ENCODE assay signal across 7 cellular contexts in genomic region chr7:151028948-151029501, GRCh38. TPM values are rescaled to one million over a fixed set of nuclear protein-coding genes. Genes with fewer than 3 reads are reported as not detected.
DNase-seq lines count a peak whose midpoint lies in the region; ATAC-seq lines count a peak whose summit lies in the region.

No MANE protein-coding gene starts in this region.

- no peaks in the 10 kb centered on the region for H3K36me3 Mint-ChIP-seq in activated naive CD8-positive, alpha-beta T cell

- no peaks in the 10 kb centered on the region for H3K9me3 Mint-ChIP-seq in activated naive CD8-positive, alpha-beta T cell (ENCODE audit: low read depth)
- no peaks in the 10 kb centered on the region for H3K9me3 Mint-ChIP-seq in stimulated activated naive CD8-positive, alpha-beta T cell treated with anti-CD3 and anti-CD28 coated beads, Interleukin-15, amount 100 ng/mL, for 72 hours

- peak overlapping the region; percentile 95 for H3K4me3 Mint-ChIP-seq in activated naive CD8-positive, alpha-beta T cell
- H3K4me3 Mint-ChIP-seq in stimulated activated naive CD8-positive, alpha-beta T cell treated with anti-CD3 and anti-CD28 coated beads, Interleukin-15, amount 100 ng/mL, for 72 hours = peak overlapping the region; percentile 96 to 97

- peak overlapping the region; percentile 96 for H3K27ac Mint-ChIP-seq in activated naive CD8-positive, alpha-beta T cell
- peak overlapping the region; percentile 94 to 95 for H3K27ac Mint-ChIP-seq in stimulated activated naive CD8-positive, alpha-beta T cell treated with anti-CD3 and anti-CD28 coated beads, Interleukin-15, amount 100 ng/mL, for 72 hours

- H3K27me3 Mint-ChIP-seq in activated naive CD8-positive, alpha-beta T cell = no peaks in the 10 kb centered on the region
- H3K27me3 Mint-ChIP-seq in stimulated activated naive CD8-positive, alpha-beta T cell treated with anti-CD3 and anti-CD28 coated beads, Interleukin-15, amount 100 ng/mL, for 72 hours = no peaks in the 10 kb centered on the region

- peaks cover 23% of the 10 kb centered on the region for H3K4me1 Mint-ChIP-seq in activated naive CD8-positive, alpha-beta T cell (ENCODE audit: low read depth)
- peaks cover 35% of the 10 kb centered on the region for H3K4me1 Mint-ChIP-seq in stimulated activated naive CD8-positive, alpha-beta T cell treated with anti-CD3 and anti-CD28 coated beads, Interleukin-15, amount 100 ng/mL, for 72 hours

- ATAC-seq in stimulated activated naive CD8-positive, alpha-beta T cell treated with anti-CD3 and anti-CD28 coated beads, Interleukin-15, amount 100 ng/mL, for 72 hours = no peak
- no peak for ATAC-seq in sciatic nerve

- H3K4me1 ChIP-seq in HUES64 (ENCODE audit: insufficient read depth, low read length) = peaks cover 18% of the 10 kb centered on the region
- peaks cover 5% of the 10 kb centered on the region for H3K4me1 ChIP-seq in iPS-20b (ENCODE audit: insufficient read depth, low read length)

- no peaks in the 10 kb centered on the region for H3K9me3 ChIP-seq in HUES64 (ENCODE audit: insufficient read depth, low read depth, low read length)
- H3K9me3 ChIP-seq in iPS-20b (ENCODE audit: insufficient read depth, low read depth, low read length) = no peaks in the 10 kb centered on the region

- H3K4me3 ChIP-seq in HUES64 (ENCODE audit: low read length) (peak overlapping the region; percentile 91), iPS-20b (ENCODE audit: low read length) (peak overlapping the region; percentile 90)

- H3K9ac ChIP-seq in HUES64 (ENCODE audit: low read depth, low read length) (peak overlapping the region; percentile 65; the same call in 1 of the 2 replicates), iPS-20b (ENCODE audit: low read depth, low read length) (peak overlapping the region; percentile 67; the same call in 1 of the 2 replicates)

- no peak for DNase-seq in stimulated activated naive CD8-positive, alpha-beta T cell treated with anti-CD3 and anti-CD28 coated beads, Interleukin-15, amount 100 ng/mL, for 72 hours
- DNase-seq in DMS79 (lab: John Stamatoyannopoulos, UW) (no peak), NCI-H1092 treated with DMSO at 0.1 percent for 48 hours (lab: John Stamatoyannopoulos, UW) (no peak), sciatic nerve (ENCODE audit: low spot score) (no peak)

- no peaks in the 10 kb centered on the region for H3K27me3 ChIP-seq in HUES64 (ENCODE audit: insufficient read depth, low read length)
- H3K27me3 ChIP-seq in iPS-20b (ENCODE audit: insufficient read depth, low read length) = peaks cover 8% of the 10 kb centered on the region

- H3K36me3 ChIP-seq in HUES64 (ENCODE audit: insufficient read depth, low read length) (no peaks in the 10 kb centered on the region), iPS-20b (ENCODE audit: insufficient read depth, low read depth, low read length) (no peaks in the 10 kb centered on the region; the same call in 1 of the 2 replicates)

- intact Hi-C loops in sciatic nerve (cut with DNase I) = no loop called here

- no peak overlapping the region for H3K27ac ChIP-seq in HUES64 (ENCODE audit: low read depth, low read length)
- H3K27ac ChIP-seq in iPS-20b (ENCODE audit: low read length) = no peak overlapping the region

- WGBS in HUES64 = 66% methylated on average over 17 of the region's 17 CpGs

RNA-seq across cellular contexts. Expression of gene ABCB8, which starts 0.8 kb away (rescaled TPM):
- polyA plus RNA-seq in HUES64 (2013, experiment 1 of 2) = 14.4 TPM
- polyA plus RNA-seq in HUES64 (2013, experiment 2 of 2) = 14.5 TPM
- 32.8 TPM for total RNA-seq in sciatic nerve

RNA-seq across cellular contexts. Expression of gene ATG9B, which starts 4.7 kb away (rescaled TPM):
- polyA plus RNA-seq in HUES64 (2013, experiment 1 of 2) = 1.9 TPM
- polyA plus RNA-seq in HUES64 (2013, experiment 2 of 2) = 3.7 TPM
- total RNA-seq in sciatic nerve = 0.67 TPM

RNA-seq across cellular contexts. Expression of gene ASIC3, which starts 19.3 kb away (rescaled TPM):
- 0.75 TPM for polyA plus RNA-seq in HUES64 (2013, experiment 1 of 2)
- 1.0 TPM for polyA plus RNA-seq in HUES64 (2013, experiment 2 of 2)
- total RNA-seq in sciatic nerve = 4.7 TPM

RNA-seq across cellular contexts. Expression of gene CDK5, which starts 28.7 kb away (rescaled TPM):
- 17.2 TPM for polyA plus RNA-seq in HUES64 (2013, experiment 1 of 2)
- 18.1 TPM for polyA plus RNA-seq in HUES64 (2013, experiment 2 of 2)
- 5.7 TPM for total RNA-seq in sciatic nerve

RNA-seq across cellular contexts. Expression of gene SLC4A2, which starts 30.4 kb away (rescaled TPM):
- polyA plus RNA-seq in HUES64 (2013, experiment 1 of 2) = 57.5 TPM
- 49.5 TPM for polyA plus RNA-seq in HUES64 (2013, experiment 2 of 2)
- 87.5 TPM for total RNA-seq in sciatic nerve
